13 cellular contexts compared by ENCODE assay signal in the genomic region with DNA sequence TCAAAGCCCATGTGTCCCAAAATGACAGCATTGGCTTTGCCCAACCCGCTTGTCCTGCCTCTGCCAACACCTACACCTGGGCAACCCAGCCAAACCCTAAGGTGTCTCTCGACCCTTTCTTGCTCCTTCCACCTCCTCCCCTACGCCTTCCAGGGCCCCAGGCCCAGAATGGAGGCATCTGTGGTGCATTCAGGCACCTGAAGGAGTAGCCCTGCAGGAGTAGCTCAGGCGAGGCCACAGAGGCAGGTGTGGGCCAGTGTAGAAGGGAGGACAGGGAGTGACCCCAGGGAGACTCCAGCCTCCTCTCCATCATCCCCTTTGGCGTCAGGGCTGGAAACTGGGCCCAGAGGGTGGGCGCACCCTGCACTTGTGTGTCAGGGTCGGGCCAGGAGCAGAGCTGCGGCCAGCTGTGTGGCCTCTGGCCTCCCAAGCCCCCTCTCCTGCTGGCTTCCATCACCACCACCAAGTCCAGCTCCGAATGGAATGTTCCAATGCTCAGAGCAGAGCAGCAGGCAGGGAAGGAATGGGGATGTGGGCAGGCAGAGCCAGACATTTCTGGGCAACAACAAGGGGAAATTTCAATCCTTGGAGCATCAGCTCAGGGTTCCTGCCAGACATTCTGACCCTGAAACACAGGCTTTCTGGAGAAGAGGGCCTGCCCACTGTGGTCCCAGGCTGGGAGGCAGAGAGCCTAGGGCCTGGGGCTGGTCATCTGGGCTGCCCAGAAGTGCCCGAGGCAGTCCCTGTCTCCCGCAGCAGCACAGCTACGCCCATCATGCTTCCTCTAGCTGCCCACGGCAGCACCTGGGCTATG. TPM values are rescaled to one million over a fixed set of nuclear protein-coding genes. Genes with fewer than 3 reads are reported as not detected.
DNase-seq lines count a peak whose midpoint lies in the region; ATAC-seq and TF ChIP-seq lines count a peak whose summit lies in the region.
"Had no signal": no experiment of that assay in that cellular context is flagged by ENCODE, and none has a peak within 500 bp of the region (broad histone marks: within the 10 kb centered on the region; RNA-seq: fewer than 3 reads in every experiment).

No MANE protein-coding gene starts in this region.

- no peak for TF ChIP-seq CTCF in CD14-positive monocyte (IDR thresholded peaks at IDR 0.05)
- TF ChIP-seq CTCF in VCaP (conservative IDR thresholded peaks at IDR 0.05) = no peak
- TF ChIP-seq CTCF in esophagus squamous epithelium (IDR thresholded peaks at IDR 0.05) = no peak
- no peak for TF ChIP-seq CTCF in smooth muscle cell (IDR thresholded peaks at IDR 0.05; ENCODE audit: borderline replicate concordance, insufficient read depth, poor library complexity, severe bottlenecking)
- TF ChIP-seq CTCF in PC-3 (conservative IDR thresholded peaks at IDR 0.05; ENCODE audit: low read depth, low read length) = no peak

- H3F3A ChIP-seq in smooth muscle cell (ENCODE audit: low read depth) (no peaks in the 10 kb centered on the region), PC-3 (ENCODE audit: low read length, unreplicated experiment) (no peaks in the 10 kb centered on the region)

- peaks cover 16% of the 10 kb centered on the region for H3K4me1 Mint-ChIP-seq in CD14-positive monocyte

- H3K4me2 ChIP-seq in smooth muscle cell = no peak overlapping the region
- H3K4me2 ChIP-seq in PC-3 (ENCODE audit: low read length) = no peak overlapping the region
- H3K4me2 ChIP-seq: GM23338, PC-9 had no signal

- ATAC-seq in sciatic nerve (peak; percentile 45), GM19455 (IDR thresholded peaks at IDR 0.05; ENCODE audit: unreplicated experiment) (no peak), GM18858 (IDR thresholded peaks at IDR 0.05; ENCODE audit: unreplicated experiment) (no peak), PC-3 (no peak)

- H3K27me3 ChIP-seq in esophagus squamous epithelium = no peaks in the 10 kb centered on the region
- H3K27me3 ChIP-seq in smooth muscle cell (ENCODE audit: low read depth) = no peaks in the 10 kb centered on the region
- no peaks in the 10 kb centered on the region for H3K27me3 ChIP-seq in PC-3 (ENCODE audit: low read length)

- no TSS peak for BruUV-seq in PC-3 (replicated peaks; lab: Mats Ljungman, UMichigan)

- H4K20me1 ChIP-seq in smooth muscle cell (ENCODE audit: low read depth) = no peaks in the 10 kb centered on the region
- no peaks in the 10 kb centered on the region for H4K20me1 ChIP-seq in PC-3 (ENCODE audit: low read length)

- DNase-seq in CD14-positive monocyte (ENCODE audit: low spot score) = no peak
- no peak for DNase-seq in esophagus squamous epithelium (lab: John Stamatoyannopoulos, UW)
- DNase-seq in sciatic nerve (ENCODE audit: low spot score) = no peak
- DNase-seq in smooth muscle cell (lab: John Stamatoyannopoulos, UW; ENCODE audit: unreplicated experiment) = no peak
- DNase-seq in PC-3 = no peak
- DNase-seq: DMS53; NCI-H1092; PC-9; stimulated activated CD4-positive, alpha-beta T cell treated with anti-CD3 and anti-CD28 coated beads, Interleukin-12 subunit alpha, Interleukin-12 subunit beta, amount 100 ng/mL, for 4 hours had no signal

- H3K4me3 ChIP-seq in esophagus squamous epithelium (no peak overlapping the region), smooth muscle cell (no peak overlapping the region), PC-3 (ENCODE audit: low read length) (no peak overlapping the region)
- H3K4me3 ChIP-seq: GM23338, PC-9 had no signal

- no peak overlapping the region for H3K9ac ChIP-seq in smooth muscle cell (ENCODE audit: low read depth)
- H3K9ac ChIP-seq in PC-3 (ENCODE audit: low read length) = no peak overlapping the region

- peak overlapping the region in 1 of 7 donors; percentile 72 for H3K27ac Mint-ChIP-seq in CD14-positive monocyte
- H3K27ac Mint-ChIP-seq: GM23338 had no signal

- H3K9me3 ChIP-seq in esophagus squamous epithelium = no peaks in the 10 kb centered on the region
- H3K9me3 ChIP-seq in smooth muscle cell (replicated peaks; ENCODE audit: low read depth) = no peaks in the 10 kb centered on the region
- no peaks in the 10 kb centered on the region for H3K9me3 ChIP-seq in PC-3 (ENCODE audit: low read length)

- H3K36me3 ChIP-seq in esophagus squamous epithelium = peaks cover 0 to 14% (median 0%) of the 10 kb centered on the region in 3 donors
- H3K36me3 ChIP-seq in smooth muscle cell (ENCODE audit: low read depth) = no peaks in the 10 kb centered on the region
- no peaks in the 10 kb centered on the region for H3K36me3 ChIP-seq in PC-3 (ENCODE audit: low read depth, low read length)

- intact Hi-C loops in CD14-positive monocyte (cut with micrococcal nuclease) (no loop called here), esophagus squamous epithelium (cut with DNase I) (no loop called here), sciatic nerve (cut with DNase I) (no loop called here), PC-3 (cut with micrococcal nuclease) (no loop called here)

- H3K27ac ChIP-seq in VCaP (peak overlapping the region; percentile 86; the same call in 1 of the 2 replicates), esophagus squamous epithelium (peak overlapping the region; percentile 62 to 84 (median 76)), smooth muscle cell (ENCODE audit: low read depth) (no peak overlapping the region), PC-3 (ENCODE audit: low read length) (no peak overlapping the region)
- H3K27ac ChIP-seq: PC-9 had no signal

- H2AFZ ChIP-seq in smooth muscle cell (ENCODE audit: low read depth) (no peak overlapping the region), PC-3 (ENCODE audit: low read length) (no peak overlapping the region)
- H2AFZ ChIP-seq: GM23338, PC-9 had no signal

- no peaks in the 10 kb centered on the region for H3K9me3 Mint-ChIP-seq in CD14-positive monocyte

- peaks cover 2 to 3% of the 10 kb centered on the region in 2 donors for H3K36me3 Mint-ChIP-seq in CD14-positive monocyte

- H3K79me2 ChIP-seq in smooth muscle cell (ENCODE audit: low read depth) = no peaks in the 10 kb centered on the region
- no peaks in the 10 kb centered on the region for H3K79me2 ChIP-seq in PC-3 (ENCODE audit: low read length)

- H3K27me3 Mint-ChIP-seq in CD14-positive monocyte (ENCODE audit: low read depth in 3 of 3) = peaks cover 1 to 8% (median 6%) of the 10 kb centered on the region in 3 donors

- CTCF ChIA-PET in PC-3 (lab: Charles Lee) = interaction anchor here (0.6 kb wide), 1 partner anchor 1547 kb away, joined by 5 read pairs; no protein-coding TSS in a partner anchor

- no peak for TF ChIP-seq POLR2A in esophagus squamous epithelium (IDR thresholded peaks at IDR 0.05)

- peak overlapping the region; percentile 16 to 51 for H3K4me3 Mint-ChIP-seq in CD14-positive monocyte
- H3K4me3 Mint-ChIP-seq: GM23338 had no signal

- POLR2A ChIA-PET in PC-3 (lab: Charles Lee; ENCODE audit: unreplicated experiment) = no interaction called here

- WGBS in esophagus squamous epithelium, 2 donors = 60% methylated on average over 8 of the region's 13 CpGs; no CpG with 5 or more reads in 1 of the 2 donors
- 87% methylated on average over 13 of the region's 13 CpGs for WGBS in smooth muscle cell (ENCODE audit: low lambda C conversion rate)

- peaks cover 15 to 71% (median 54%) of the 10 kb centered on the region in 3 donors for H3K4me1 ChIP-seq in esophagus squamous epithelium
- H3K4me1 ChIP-seq in smooth muscle cell (ENCODE audit: low read depth) = no peaks in the 10 kb centered on the region
- H3K4me1 ChIP-seq in PC-3 (ENCODE audit: insufficient read depth, low read length) = peaks cover 9% of the 10 kb centered on the region; the same call in 1 of the 2 replicates

- H3K9me2 ChIP-seq in PC-3 (replicated peaks; ENCODE audit: low read length) = no peaks in the 10 kb centered on the region

RNA-seq across cellular contexts. Expression of a gene that starts 16.4 kb away (rescaled TPM):
- polyA plus RNA-seq in CD14-positive monocyte (under 1 TPM; 0.11 to 0.26 TPM), smooth muscle cell (4.0 and 6.9 TPM in 2 replicates)
- total RNA-seq in esophagus squamous epithelium (10 to 100 TPM in 3 of 4 donors, 1 to 10 TPM in 1; 4.3 to 20.8 (median 17.1) TPM), sciatic nerve (30.4 TPM), smooth muscle cell (2.2 and 2.3 TPM in 2 replicates), PC-3 (2014; rRNA removed) (15.9 and 19.7 TPM in 2 replicates)

RNA-seq across cellular contexts. Expression of a gene that starts 33.4 kb away (rescaled TPM):
- polyA plus RNA-seq in CD14-positive monocyte (1 to 10 TPM; 6.0 to 8.0 TPM), smooth muscle cell (30.0 TPM in 2 replicates)
- total RNA-seq in esophagus squamous epithelium (10 to 100 TPM; 11.2 to 21.6 (median 18.3) TPM), sciatic nerve (30.9 TPM), smooth muscle cell (22.7 and 29.7 TPM in 2 replicates), PC-3 (2014; rRNA removed) (11.8 and 25.2 TPM in 2 replicates)

Comparison
In these comparisons a context has a peak if more than half of its experiments do, and no peak if none do; other contexts are left out.
1. H3K27ac ChIP-seq: peak in VCaP (single experiment) and esophagus squamous epithelium (4 of 4); none in smooth muscle cell (single experiment) and PC-3 (single experiment).